Comparison of ENCODE assay signal across 1 cellular context in the genomic region with DNA sequence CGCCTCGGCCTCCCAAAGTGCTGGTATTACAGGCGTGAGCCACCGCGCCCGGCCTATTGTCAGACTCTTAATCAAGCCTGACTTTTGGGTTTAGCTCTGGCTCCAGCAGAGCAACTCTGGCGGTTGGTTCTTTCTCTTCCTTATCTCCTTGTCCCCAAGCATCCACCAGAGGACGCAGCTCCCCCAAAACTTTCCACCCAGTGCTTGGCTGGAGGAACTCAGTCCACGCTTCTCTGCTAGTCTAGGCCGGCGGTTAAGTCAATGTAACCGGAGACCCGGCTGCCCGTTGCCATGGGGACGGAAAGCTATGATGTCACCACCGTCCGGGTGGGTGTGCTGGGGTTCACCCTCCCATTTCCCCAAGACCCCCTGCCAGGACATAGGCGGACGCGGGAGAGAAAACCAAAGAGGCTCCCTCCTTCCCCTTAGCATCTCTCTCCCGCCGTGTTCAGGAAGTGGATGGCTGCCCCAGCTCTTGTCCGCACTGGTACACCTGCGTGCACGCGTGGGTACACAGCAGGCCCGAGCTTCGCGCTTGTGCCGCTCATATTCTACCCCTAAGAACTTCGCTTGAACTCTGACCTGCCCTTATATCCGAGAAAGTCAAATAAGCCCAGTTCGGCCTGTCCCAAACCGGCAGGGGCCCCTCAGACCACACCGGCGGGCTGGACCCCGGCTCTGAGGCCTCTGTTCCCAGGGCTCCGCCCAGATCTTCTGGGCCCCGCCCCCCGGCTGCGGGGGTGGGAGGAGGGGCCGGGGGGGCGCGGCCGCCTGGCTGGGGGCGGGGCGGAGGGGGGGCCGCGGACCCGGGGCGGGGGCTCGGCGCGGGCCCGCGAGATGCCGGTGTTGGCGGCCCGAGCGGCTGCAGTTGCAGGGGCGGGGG.
TF ChIP-seq lines count a peak whose summit lies in the region.

A gene with protein sequence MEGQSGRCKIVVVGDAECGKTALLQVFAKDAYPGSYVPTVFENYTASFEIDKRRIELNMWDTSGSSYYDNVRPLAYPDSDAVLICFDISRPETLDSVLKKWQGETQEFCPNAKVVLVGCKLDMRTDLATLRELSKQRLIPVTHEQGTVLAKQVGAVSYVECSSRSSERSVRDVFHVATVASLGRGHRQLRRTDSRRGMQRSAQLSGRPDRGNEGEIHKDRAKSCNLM (plus strand): TSS at position 825 of the 883 bp plus-strand sequence. CDS start 117 bp downstream, outside the sequence.

TF ChIP-seq in K562, 482 proteins besides CTCF, POLR2A, EP300 and RAD21 (continued from another document and continues in another):
- TF ChIP-seq, protein P1, sequence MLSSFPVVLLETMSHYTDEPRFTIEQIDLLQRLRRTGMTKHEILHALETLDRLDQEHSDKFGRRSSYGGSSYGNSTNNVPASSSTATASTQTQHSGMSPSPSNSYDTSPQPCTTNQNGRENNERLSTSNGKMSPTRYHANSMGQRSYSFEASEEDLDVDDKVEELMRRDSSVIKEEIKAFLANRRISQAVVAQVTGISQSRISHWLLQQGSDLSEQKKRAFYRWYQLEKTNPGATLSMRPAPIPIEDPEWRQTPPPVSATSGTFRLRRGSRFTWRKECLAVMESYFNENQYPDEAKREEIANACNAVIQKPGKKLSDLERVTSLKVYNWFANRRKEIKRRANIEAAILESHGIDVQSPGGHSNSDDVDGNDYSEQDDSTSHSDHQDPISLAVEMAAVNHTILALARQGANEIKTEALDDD (IDR thresholded peaks at IDR 0.05), result peak; percentile 96
- TF ChIP-seq HCFC1 (IDR thresholded peaks at IDR 0.05; ENCODE audit: low read depth, low read length) (peak; percentile 33; the same call in 1 of the 2 replicates), ZFX (CRISPR knock-in tag; IDR thresholded peaks at IDR 0.05) (peak; percentile 90), CHD1 (IDR thresholded peaks at IDR 0.05; ENCODE audit: low read length) (no peak), BHLHE40 (IDR thresholded peaks at IDR 0.05; ENCODE audit: low read length) (peak; percentile 53), YBX1 (IDR thresholded peaks at IDR 0.05) (no peak), SUPT5H (IDR thresholded peaks at IDR 0.05) (peak; percentile 78), JUND (IDR thresholded peaks at IDR 0.05; ENCODE audit: borderline replicate concordance, low read depth, low read length) (peak; percentile 94), JUND (tag; IDR thresholded peaks at IDR 0.05; ENCODE audit: borderline replicate concordance, low read depth, low read length) (peak; percentile 98; the same call in 2 of the 3 replicates), EHMT2 (IDR thresholded peaks at IDR 0.05) (peak; percentile 31; the same call in 1 of the 2 replicates), XRCC5 (IDR thresholded peaks at IDR 0.05; ENCODE audit: low read depth, low read length) (no peak), THRAP3 (IDR thresholded peaks at IDR 0.05; ENCODE audit: borderline replicate concordance) (no peak), CC2D1A (IDR thresholded peaks at IDR 0.05) (peak; percentile 82), SMARCB1 (IDR thresholded peaks at IDR 0.05; ENCODE audit: insufficient read length, low read depth) (no peak), CSDE1 (IDR thresholded peaks at IDR 0.05) (peak in 1 of 2 experiments; percentile 92; a peak in 2 of 4 replicates), ZFPM2 (CRISPR knock-in tag; IDR thresholded peaks at IDR 0.05) (no peak), ZNF561 (CRISPR knock-in tag; conservative IDR thresholded peaks at IDR 0.05) (no peak), HLTF (IDR thresholded peaks at IDR 0.05) (0 out of 2 replicates have a peak, but pooled peaks have one; percentile 25), L3MBTL2 (IDR thresholded peaks at IDR 0.05) (peak; percentile 64), ZBTB7A (IDR thresholded peaks at IDR 0.05; ENCODE audit: borderline replicate concordance, control insufficient read depth, low read depth, low read length) (peak; percentile 78), TRIM28 (IDR thresholded peaks at IDR 0.05) (peak; percentile 60), TAF9B (IDR thresholded peaks at IDR 0.05; ENCODE audit: partially characterized antibody) (peak; percentile 9), SIN3A (IDR thresholded peaks at IDR 0.05; ENCODE audit: borderline replicate concordance in 2 of 2, control insufficient read depth in 1 of 2, low read depth in 2 of 2, low read length in 2 of 2) (peak; percentile 55 to 92; a peak in 2 of 4 replicates), LEF1 (IDR thresholded peaks at IDR 0.05) (0 out of 2 replicates have a peak, but pooled peaks have one; percentile 33), NR4A1 (CRISPR knock-in tag; IDR thresholded peaks at IDR 0.05) (no peak), NR4A1 (tag; IDR thresholded peaks at IDR 0.05) (no peak)
- TF ChIP-seq, protein P2, sequence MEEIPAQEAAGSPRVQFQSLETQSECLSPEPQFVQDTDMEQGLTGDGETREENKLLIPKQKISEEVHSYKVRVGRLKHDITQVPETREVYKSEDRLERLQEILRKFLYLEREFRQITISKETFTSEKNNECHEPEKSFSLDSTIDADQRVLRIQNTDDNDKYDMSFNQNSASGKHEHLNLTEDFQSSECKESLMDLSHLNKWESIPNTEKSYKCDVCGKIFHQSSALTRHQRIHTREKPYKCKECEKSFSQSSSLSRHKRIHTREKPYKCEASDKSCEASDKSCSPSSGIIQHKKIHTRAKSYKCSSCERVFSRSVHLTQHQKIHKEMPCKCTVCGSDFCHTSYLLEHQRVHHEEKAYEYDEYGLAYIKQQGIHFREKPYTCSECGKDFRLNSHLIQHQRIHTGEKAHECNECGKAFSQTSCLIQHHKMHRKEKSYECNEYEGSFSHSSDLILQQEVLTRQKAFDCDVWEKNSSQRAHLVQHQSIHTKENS (CRISPR knock-in tag; IDR thresholded peaks at IDR 0.05), result no peak
- TF ChIP-seq, protein P3, sequence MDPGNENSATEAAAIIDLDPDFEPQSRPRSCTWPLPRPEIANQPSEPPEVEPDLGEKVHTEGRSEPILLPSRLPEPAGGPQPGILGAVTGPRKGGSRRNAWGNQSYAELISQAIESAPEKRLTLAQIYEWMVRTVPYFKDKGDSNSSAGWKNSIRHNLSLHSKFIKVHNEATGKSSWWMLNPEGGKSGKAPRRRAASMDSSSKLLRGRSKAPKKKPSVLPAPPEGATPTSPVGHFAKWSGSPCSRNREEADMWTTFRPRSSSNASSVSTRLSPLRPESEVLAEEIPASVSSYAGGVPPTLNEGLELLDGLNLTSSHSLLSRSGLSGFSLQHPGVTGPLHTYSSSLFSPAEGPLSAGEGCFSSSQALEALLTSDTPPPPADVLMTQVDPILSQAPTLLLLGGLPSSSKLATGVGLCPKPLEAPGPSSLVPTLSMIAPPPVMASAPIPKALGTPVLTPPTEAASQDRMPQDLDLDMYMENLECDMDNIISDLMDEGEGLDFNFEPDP (CRISPR knock-in tag; IDR thresholded peaks at IDR 0.05), result no peak
- TF ChIP-seq, protein P4, sequence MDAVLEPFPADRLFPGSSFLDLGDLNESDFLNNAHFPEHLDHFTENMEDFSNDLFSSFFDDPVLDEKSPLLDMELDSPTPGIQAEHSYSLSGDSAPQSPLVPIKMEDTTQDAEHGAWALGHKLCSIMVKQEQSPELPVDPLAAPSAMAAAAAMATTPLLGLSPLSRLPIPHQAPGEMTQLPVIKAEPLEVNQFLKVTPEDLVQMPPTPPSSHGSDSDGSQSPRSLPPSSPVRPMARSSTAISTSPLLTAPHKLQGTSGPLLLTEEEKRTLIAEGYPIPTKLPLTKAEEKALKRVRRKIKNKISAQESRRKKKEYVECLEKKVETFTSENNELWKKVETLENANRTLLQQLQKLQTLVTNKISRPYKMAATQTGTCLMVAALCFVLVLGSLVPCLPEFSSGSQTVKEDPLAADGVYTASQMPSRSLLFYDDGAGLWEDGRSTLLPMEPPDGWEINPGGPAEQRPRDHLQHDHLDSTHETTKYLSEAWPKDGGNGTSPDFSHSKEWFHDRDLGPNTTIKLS (IDR thresholded peaks at IDR 0.05; ENCODE audit: borderline replicate concordance, low read depth), result peak; percentile 72; the same call in 1 of the 2 replicates
- TF ChIP-seq, protein P5, sequence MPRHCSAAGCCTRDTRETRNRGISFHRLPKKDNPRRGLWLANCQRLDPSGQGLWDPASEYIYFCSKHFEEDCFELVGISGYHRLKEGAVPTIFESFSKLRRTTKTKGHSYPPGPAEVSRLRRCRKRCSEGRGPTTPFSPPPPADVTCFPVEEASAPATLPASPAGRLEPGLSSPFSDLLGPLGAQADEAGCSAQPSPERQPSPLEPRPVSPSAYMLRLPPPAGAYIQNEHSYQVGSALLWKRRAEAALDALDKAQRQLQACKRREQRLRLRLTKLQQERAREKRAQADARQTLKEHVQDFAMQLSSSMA (CRISPR knock-in tag; IDR thresholded peaks at IDR 0.05), result no peak
- TF ChIP-seq, protein P6, sequence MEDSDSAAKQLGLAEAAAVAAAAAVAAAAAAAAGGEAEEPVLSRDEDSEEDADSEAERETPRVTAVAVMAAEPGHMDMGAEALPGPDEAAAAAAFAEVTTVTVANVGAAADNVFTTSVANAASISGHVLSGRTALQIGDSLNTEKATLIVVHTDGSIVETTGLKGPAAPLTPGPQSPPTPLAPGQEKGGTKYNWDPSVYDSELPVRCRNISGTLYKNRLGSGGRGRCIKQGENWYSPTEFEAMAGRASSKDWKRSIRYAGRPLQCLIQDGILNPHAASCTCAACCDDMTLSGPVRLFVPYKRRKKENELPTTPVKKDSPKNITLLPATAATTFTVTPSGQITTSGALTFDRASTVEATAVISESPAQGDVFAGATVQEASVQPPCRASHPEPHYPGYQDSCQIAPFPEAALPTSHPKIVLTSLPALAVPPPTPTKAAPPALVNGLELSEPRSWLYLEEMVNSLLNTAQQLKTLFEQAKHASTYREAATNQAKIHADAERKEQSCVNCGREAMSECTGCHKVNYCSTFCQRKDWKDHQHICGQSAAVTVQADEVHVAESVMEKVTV (CRISPR knock-in tag; IDR thresholded peaks at IDR 0.05), result peak; percentile 54; the same call in 1 of the 2 replicates
- TF ChIP-seq, protein P7, sequence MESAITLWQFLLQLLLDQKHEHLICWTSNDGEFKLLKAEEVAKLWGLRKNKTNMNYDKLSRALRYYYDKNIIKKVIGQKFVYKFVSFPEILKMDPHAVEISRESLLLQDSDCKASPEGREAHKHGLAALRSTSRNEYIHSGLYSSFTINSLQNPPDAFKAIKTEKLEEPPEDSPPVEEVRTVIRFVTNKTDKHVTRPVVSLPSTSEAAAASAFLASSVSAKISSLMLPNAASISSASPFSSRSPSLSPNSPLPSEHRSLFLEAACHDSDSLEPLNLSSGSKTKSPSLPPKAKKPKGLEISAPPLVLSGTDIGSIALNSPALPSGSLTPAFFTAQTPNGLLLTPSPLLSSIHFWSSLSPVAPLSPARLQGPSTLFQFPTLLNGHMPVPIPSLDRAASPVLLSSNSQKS (CRISPR knock-in tag; IDR thresholded peaks at IDR 0.05), result no peak
- TF ChIP-seq, protein P8, sequence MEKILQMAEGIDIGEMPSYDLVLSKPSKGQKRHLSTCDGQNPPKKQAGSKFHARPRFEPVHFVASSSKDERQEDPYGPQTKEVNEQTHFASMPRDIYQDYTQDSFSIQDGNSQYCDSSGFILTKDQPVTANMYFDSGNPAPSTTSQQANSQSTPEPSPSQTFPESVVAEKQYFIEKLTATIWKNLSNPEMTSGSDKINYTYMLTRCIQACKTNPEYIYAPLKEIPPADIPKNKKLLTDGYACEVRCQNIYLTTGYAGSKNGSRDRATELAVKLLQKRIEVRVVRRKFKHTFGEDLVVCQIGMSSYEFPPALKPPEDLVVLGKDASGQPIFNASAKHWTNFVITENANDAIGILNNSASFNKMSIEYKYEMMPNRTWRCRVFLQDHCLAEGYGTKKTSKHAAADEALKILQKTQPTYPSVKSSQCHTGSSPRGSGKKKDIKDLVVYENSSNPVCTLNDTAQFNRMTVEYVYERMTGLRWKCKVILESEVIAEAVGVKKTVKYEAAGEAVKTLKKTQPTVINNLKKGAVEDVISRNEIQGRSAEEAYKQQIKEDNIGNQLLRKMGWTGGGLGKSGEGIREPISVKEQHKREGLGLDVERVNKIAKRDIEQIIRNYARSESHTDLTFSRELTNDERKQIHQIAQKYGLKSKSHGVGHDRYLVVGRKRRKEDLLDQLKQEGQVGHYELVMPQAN (IDR thresholded peaks at IDR 0.05; ENCODE audit: borderline replicate concordance), result peak; percentile 96
- TF ChIP-seq, protein P9, sequence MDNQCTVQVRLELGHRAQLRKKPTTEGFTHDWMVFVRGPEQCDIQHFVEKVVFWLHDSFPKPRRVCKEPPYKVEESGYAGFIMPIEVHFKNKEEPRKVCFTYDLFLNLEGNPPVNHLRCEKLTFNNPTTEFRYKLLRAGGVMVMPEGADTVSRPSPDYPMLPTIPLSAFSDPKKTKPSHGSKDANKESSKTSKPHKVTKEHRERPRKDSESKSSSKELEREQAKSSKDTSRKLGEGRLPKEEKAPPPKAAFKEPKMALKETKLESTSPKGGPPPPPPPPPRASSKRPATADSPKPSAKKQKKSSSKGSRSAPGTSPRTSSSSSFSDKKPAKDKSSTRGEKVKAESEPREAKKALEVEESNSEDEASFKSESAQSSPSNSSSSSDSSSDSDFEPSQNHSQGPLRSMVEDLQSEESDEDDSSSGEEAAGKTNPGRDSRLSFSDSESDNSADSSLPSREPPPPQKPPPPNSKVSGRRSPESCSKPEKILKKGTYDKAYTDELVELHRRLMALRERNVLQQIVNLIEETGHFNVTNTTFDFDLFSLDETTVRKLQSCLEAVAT (IDR thresholded peaks at IDR 0.05), result peak in 1 of 2 experiments; percentile 52; a peak in 1 of 4 replicates
- TF ChIP-seq, protein P10, sequence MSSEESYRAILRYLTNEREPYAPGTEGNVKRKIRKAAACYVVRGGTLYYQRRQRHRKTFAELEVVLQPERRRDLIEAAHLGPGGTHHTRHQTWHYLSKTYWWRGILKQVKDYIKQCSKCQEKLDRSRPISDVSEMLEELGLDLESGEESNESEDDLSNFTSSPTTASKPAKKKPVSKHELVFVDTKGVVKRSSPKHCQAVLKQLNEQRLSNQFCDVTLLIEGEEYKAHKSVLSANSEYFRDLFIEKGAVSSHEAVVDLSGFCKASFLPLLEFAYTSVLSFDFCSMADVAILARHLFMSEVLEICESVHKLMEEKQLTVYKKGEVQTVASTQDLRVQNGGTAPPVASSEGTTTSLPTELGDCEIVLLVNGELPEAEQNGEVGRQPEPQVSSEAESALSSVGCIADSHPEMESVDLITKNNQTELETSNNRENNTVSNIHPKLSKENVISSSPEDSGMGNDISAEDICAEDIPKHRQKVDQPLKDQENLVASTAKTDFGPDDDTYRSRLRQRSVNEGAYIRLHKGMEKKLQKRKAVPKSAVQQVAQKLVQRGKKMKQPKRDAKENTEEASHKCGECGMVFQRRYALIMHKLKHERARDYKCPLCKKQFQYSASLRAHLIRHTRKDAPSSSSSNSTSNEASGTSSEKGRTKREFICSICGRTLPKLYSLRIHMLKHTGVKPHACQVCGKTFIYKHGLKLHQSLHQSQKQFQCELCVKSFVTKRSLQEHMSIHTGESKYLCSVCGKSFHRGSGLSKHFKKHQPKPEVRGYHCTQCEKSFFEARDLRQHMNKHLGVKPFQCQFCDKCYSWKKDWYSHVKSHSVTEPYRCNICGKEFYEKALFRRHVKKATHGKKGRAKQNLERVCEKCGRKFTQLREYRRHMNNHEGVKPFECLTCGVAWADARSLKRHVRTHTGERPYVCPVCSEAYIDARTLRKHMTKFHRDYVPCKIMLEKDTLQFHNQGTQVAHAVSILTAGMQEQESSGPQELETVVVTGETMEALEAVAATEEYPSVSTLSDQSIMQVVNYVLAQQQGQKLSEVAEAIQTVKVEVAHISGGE (CRISPR knock-in tag; IDR thresholded peaks at IDR 0.05), result 0 out of 6 replicates have a peak, but pooled peaks of 1 of the 3 experiments have one; percentile 42
- TF ChIP-seq, protein P11, sequence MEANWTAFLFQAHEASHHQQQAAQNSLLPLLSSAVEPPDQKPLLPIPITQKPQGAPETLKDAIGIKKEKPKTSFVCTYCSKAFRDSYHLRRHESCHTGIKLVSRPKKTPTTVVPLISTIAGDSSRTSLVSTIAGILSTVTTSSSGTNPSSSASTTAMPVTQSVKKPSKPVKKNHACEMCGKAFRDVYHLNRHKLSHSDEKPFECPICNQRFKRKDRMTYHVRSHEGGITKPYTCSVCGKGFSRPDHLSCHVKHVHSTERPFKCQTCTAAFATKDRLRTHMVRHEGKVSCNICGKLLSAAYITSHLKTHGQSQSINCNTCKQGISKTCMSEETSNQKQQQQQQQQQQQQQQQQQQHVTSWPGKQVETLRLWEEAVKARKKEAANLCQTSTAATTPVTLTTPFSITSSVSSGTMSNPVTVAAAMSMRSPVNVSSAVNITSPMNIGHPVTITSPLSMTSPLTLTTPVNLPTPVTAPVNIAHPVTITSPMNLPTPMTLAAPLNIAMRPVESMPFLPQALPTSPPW (CRISPR knock-in tag; IDR thresholded peaks at IDR 0.05), result peak; percentile 98
